1 cellular context compared by ENCODE assay signal in the genomic region with DNA sequence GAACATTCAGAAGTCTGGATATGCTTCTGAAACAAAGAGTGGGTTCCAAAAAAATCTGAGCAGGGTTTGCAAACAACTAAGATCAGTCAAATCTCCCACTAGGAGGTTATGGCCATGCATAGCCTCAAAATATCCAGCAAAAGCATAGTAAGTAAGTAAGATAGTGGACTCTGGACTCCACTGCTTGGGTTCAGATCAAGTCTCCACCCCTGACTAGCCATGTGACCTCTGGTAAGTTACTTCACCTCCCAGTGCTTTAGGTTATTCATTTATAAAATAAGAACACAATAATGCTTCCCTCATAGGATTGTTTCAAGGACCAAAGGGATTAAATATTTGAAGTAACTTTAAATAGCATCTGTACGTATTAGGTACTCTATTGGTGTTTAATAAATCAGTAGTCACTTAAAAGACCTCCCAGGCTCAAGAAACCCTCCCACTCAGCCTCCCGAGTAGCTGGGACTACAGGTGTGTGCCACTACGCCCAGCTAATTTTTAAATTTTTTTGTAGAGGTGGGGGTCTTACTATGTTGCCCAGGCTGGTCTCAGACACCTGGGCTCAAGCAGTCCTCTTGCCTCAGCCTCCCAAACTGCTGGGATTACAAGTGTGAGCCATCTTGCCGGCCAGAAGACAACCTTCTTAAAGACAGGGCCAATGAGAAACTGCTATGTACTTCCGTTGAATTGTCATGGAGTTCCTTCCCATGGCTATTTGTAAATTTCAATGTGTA.
TF ChIP-seq lines count a peak whose summit lies in the region.

No MANE protein-coding gene starts in this region.

TF ChIP-seq in IMR-90, 13 proteins besides CTCF, POLR2A, EP300 and RAD21:
- no peak for TF ChIP-seq MAZ (IDR thresholded peaks at IDR 0.05; ENCODE audit: borderline replicate concordance, low read depth, low read length)
TF ChIP-seq in IMR-90: peak in this region for 0.
